10 cellular contexts compared by ENCODE assay signal in genomic region chr6:6700421-6700820, GRCh38.
A peak's percentile ranks its signal among the peaks of the same experiment; 100 is the strongest.
DNase-seq lines count a peak whose midpoint lies in the region; ATAC-seq, FAIRE-seq and TF ChIP-seq lines count a peak whose summit lies in the region.
"Had no signal": no experiment of that assay in that cellular context is flagged by ENCODE, and none has a peak within 500 bp of the region (broad histone marks: within the 10 kb centered on the region; RNA-seq: fewer than 3 reads in every experiment).

No MANE protein-coding gene starts in this region.

- ATAC-seq in A549 (no peak), Right ventricle myocardium superior (ENCODE audit: poor library complexity) (peak; percentile 9), GM18907 (IDR thresholded peaks at IDR 0.05; ENCODE audit: unreplicated experiment) (no peak), HG02763 (IDR thresholded peaks at IDR 0.05; ENCODE audit: unreplicated experiment) (no peak), HG03135 (IDR thresholded peaks at IDR 0.05; ENCODE audit: unreplicated experiment) (no peak)

- H3K9ac ChIP-seq in parathyroid adenoma = no peak overlapping the region

- H3K9me3 ChIP-seq in A549 (no peaks in the 10 kb centered on the region), Peyer's patch (no peaks in the 10 kb centered on the region), parathyroid adenoma (ENCODE audit: control insufficient read depth, low read length) (no peaks in the 10 kb centered on the region)

- H3K36me3 ChIP-seq in Peyer's patch = no peaks in the 10 kb centered on the region
- H3K36me3 ChIP-seq in parathyroid adenoma (ENCODE audit: control insufficient read depth, insufficient read depth, low read length) = no peaks in the 10 kb centered on the region

- DNase-seq in A549 (ENCODE audit: low read depth in 1 of 2, low spot score in 1 of 2) (no peak), Peyer's patch (no peak), Right ventricle myocardium superior (no peak), NCI-H69 (lab: John Stamatoyannopoulos, UW) (no peak)
- DNase-seq: activated CD4-positive, alpha-beta T cell treated with anti-CD3 and anti-CD28 coated beads, Interleukin-2, amount 50 U/mL, for 48 hours; activated naive CD4-positive, alpha-beta T cell had no signal

- H3K79me2 ChIP-seq in parathyroid adenoma = no peaks in the 10 kb centered on the region

- H3K4me3 ChIP-seq in A549 (no peak overlapping the region), Peyer's patch (no peak overlapping the region), parathyroid adenoma (ENCODE audit: low read depth, low read length) (no peak overlapping the region)

- no peak for TF ChIP-seq CTCF in A549 (IDR thresholded peaks at IDR 0.05)
- TF ChIP-seq CTCF in Peyer's patch (IDR thresholded peaks at IDR 0.05) = no peak
- TF ChIP-seq CTCF in parathyroid adenoma (IDR thresholded peaks at IDR 0.05) = no peak

- CTCF ChIA-PET in A549 (lab: Yijun Ruan, JAX) = interaction anchor here (1.4 kb wide), 1 partner anchor 46 kb away, joined by 3 read pairs; no protein-coding TSS in a partner anchor

- TF ChIP-seq POLR2A in A549 (IDR thresholded peaks at IDR 0.05; ENCODE audit: low read length) (no peak), Peyer's patch (IDR thresholded peaks at IDR 0.05) (no peak)

- H3K27me3 ChIP-seq in Peyer's patch = no peaks in the 10 kb centered on the region
- H3K27me3 ChIP-seq in parathyroid adenoma (ENCODE audit: control insufficient read depth, insufficient read depth, low read length) = no peaks in the 10 kb centered on the region

- peak overlapping the region; percentile 31 for H2AFZ ChIP-seq in parathyroid adenoma

- TF ChIP-seq RAD21 in A549 (conservative IDR thresholded peaks at IDR 0.05 in 1 of 2, IDR thresholded peaks at IDR 0.05 in 1 of 2) = no peak

- intact Hi-C loops in Right ventricle myocardium superior (cut with DNase I) = no loop called here

- 78% methylated on average over 9 of the region's 9 CpGs for WGBS in A549 (ENCODE audit: missing lambda C conversion rate)

- peak overlapping the region; percentile 55; the same call in 1 of the 3 replicates for H3K4me2 ChIP-seq in A549
- H3K4me2 ChIP-seq in parathyroid adenoma (ENCODE audit: low read length) = no peak overlapping the region

- H3K27ac ChIP-seq in A549 (0 out of 6 replicates have a peak overlapping the region, but pooled peaks of 1 of the 2 experiments have one; percentile 12), Peyer's patch (peak overlapping the region in 3 of 4 donors; percentile 48 to 84 (median 76)), parathyroid adenoma (no peak overlapping the region)

- TF ChIP-seq EP300 in A549 (IDR thresholded peaks at IDR 0.05) = no peak

- POLR2A ChIA-PET in A549 (lab: Yijun Ruan, JAX) = interaction anchor here (0.6 kb wide), 1 partner anchor 50 kb away, joined by 5 read pairs; no protein-coding TSS in a partner anchor

- H3K4me1 ChIP-seq in A549 (peaks cover 18% of the 10 kb centered on the region), Peyer's patch (peaks cover 0 to 56% (median 5%) of the 10 kb centered on the region in 4 donors), parathyroid adenoma (peaks cover 9% of the 10 kb centered on the region)

- no peak for FAIRE-seq in A549 (lab: Jason Lieb, UNC)

TF ChIP-seq in A549, 52 proteins besides CTCF, POLR2A, EP300 and RAD21:
- TF ChIP-seq CEBPB (IDR thresholded peaks at IDR 0.05) = no peak
- TF ChIP-seq E2F6 (IDR thresholded peaks at IDR 0.05; ENCODE audit: borderline replicate concordance, low read depth) = no peak
- no peak for TF ChIP-seq EHMT2 (IDR thresholded peaks at IDR 0.05; ENCODE audit: low read depth)
- TF ChIP-seq, protein P1, sequence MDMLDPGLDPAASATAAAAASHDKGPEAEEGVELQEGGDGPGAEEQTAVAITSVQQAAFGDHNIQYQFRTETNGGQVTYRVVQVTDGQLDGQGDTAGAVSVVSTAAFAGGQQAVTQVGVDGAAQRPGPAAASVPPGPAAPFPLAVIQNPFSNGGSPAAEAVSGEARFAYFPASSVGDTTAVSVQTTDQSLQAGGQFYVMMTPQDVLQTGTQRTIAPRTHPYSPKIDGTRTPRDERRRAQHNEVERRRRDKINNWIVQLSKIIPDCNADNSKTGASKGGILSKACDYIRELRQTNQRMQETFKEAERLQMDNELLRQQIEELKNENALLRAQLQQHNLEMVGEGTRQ (IDR thresholded peaks at IDR 0.05) = no peak
- no peak for TF ChIP-seq ZC3H11A (IDR thresholded peaks at IDR 0.05)
- no peak for TF ChIP-seq HOXB5 (CRISPR knock-in tag; IDR thresholded peaks at IDR 0.05)
- no peak for TF ChIP-seq HDAC2 (IDR thresholded peaks at IDR 0.05)
- no peak for TF ChIP-seq JUN (IDR thresholded peaks at IDR 0.05)
- TF ChIP-seq NPAS2 (CRISPR knock-in tag; IDR thresholded peaks at IDR 0.05; ENCODE audit: borderline replicate concordance) = no peak
- TF ChIP-seq TP53 (CRISPR knock-in tag; IDR thresholded peaks at IDR 0.05) = no peak
- TF ChIP-seq ZSCAN20 (CRISPR knock-in tag; IDR thresholded peaks at IDR 0.05) = no peak
- no peak for TF ChIP-seq ESRRA (IDR thresholded peaks at IDR 0.05; ENCODE audit: borderline replicate concordance, low read length)
- no peak for TF ChIP-seq ELK1 (IDR thresholded peaks at IDR 0.05; ENCODE audit: low read depth, low read length)
- TF ChIP-seq ATOH8 (CRISPR knock-in tag; IDR thresholded peaks at IDR 0.05; ENCODE audit: low read depth) = no peak
- TF ChIP-seq POLR2AphosphoS2 (conservative IDR thresholded peaks at IDR 0.05; ENCODE audit: low read length) = no peak
- no peak for TF ChIP-seq PHF8 (IDR thresholded peaks at IDR 0.05; ENCODE audit: borderline replicate concordance, low read depth)
